36 cellular contexts compared by ENCODE assay signal in the genomic region with DNA sequence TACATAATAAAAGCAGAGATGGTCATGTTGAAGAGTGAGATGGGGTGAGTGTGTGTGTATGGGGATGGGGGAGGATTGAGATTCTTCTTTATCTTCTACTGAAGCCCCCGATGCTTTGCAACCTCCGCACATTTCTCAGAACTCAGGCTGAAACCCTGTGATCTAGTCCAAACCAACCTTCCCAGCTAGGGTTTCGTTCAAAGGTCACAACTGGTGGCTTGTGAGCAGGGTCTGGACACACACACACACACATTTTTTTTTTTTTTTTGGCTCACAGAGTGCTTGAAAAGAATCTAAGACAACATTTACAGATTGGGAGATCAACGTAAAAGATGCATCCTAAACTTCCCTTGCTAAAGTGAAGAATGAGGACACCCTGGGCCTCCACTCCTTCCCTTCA.
"Had no signal": no experiment of that assay in that cellular context is flagged by ENCODE, and none has a peak within 500 bp of the region (broad histone marks: within the 10 kb centered on the region; RNA-seq: fewer than 3 reads in every experiment).

No MANE protein-coding gene starts in this region.

- H3K27me3 ChIP-seq: adrenal gland, body of pancreas, brain microvascular endothelial cell, breast epithelium had no signal

- H3K4me3 ChIP-seq: adrenal gland, body of pancreas, breast epithelium had no signal

- H3K9me3 ChIP-seq: adrenal gland, body of pancreas, breast epithelium had no signal

- FAIRE-seq: astrocyte had no signal

- DNase-seq: activated CD4-positive, alpha-beta memory T cell treated with anti-CD3 and anti-CD28 coated beads for 36 hours; activated CD4-positive, alpha-beta T cell treated with anti-CD3 and anti-CD28 coated beads for 1 hour; activated CD4-positive, alpha-beta T cell treated with anti-CD3 and anti-CD28 coated beads, Interleukin-2, amount 10 ng/mL, durations not matched to agents 24 days and 14 days; activated CD4-positive, alpha-beta T cell treated with anti-CD3 and anti-CD28 coated beads, Interleukin-2, amount 50 U/mL, for 1 hour; activated CD4-positive, alpha-beta T cell treated with anti-CD3 and anti-CD28 coated beads, Interleukin-2, amount 50 U/mL, for 4 hours; activated CD4-positive, CD25-positive, alpha-beta regulatory T cell; activated CD8-positive, alpha-beta memory T cell treated with anti-CD3 and anti-CD28 coated beads, Interleukin-2, amount 50 U/mL, for 4 hours; activated CD8-positive, alpha-beta T cell treated with anti-CD3 and anti-CD28 coated beads for 36 hours; activated effector memory CD4-positive, alpha-beta T cell treated with anti-CD3 and anti-CD28 coated beads, Interleukin-2, amount 50 U/mL, for 16 hours; activated gamma-delta T cell treated with Interleukin-2 at 50 U/mL for 16 hours; activated naive CD4-positive, alpha-beta T cell; activated naive CD4-positive, alpha-beta T cell treated with anti-CD3 and anti-CD28 coated beads for 36 hours; activated naive CD4-positive, alpha-beta T cell treated with anti-CD3 and anti-CD28 coated beads, Interleukin-2, amount 50 U/mL, for 16 hours; activated naive CD8-positive, alpha-beta T cell treated with anti-CD3 and anti-CD28 coated beads for 36 hours; activated T-cell treated with anti-CD3 and anti-CD28 coated beads for 4 hours; activated T-cell treated with anti-CD3 and anti-CD28 coated beads, Interleukin-2, amount 50 U/mL, for 1 hour; activated T-cell treated with anti-CD3 and anti-CD28 coated beads, Interleukin-2, amount 50 U/mL, for 4 hours; activated T-cell treated with anti-CD3 and anti-CD28 coated beads, Interleukin-2, amount 50 U/mL, for 72 hours; amniotic stem cell; aorta; central memory CD4-positive, alpha-beta T cell; T-cell; T-helper 17 cell; T1000 had no signal

- H3K27ac Mint-ChIP-seq: activated CD4-positive, alpha-beta memory T cell treated with anti-CD3 and anti-CD28 coated beads for 36 hours; activated CD4-positive, alpha-beta T cell treated with anti-CD3 and anti-CD28 coated beads for 36 hours; activated CD4-positive, alpha-beta T cell treated with anti-CD3 and anti-CD28 coated beads, Interleukin-2, amount 10 ng/mL, durations not matched to agents 24 days and 14 days; activated CD8-positive, alpha-beta T cell treated with anti-CD3 and anti-CD28 coated beads for 36 hours; activated naive CD4-positive, alpha-beta T cell treated with anti-CD3 and anti-CD28 coated beads for 36 hours; activated naive CD4-positive, alpha-beta T cell treated with anti-CD3 and anti-CD28 coated beads, Interleukin-2, amount 50 U/mL, for 72 hours; activated naive CD8-positive, alpha-beta T cell treated with anti-CD3 and anti-CD28 coated beads for 36 hours; activated T-cell treated with anti-CD3 and anti-CD28 coated beads, Interleukin-2, amount 50 U/mL, for 72 hours; activated T-helper 1 cell treated with anti-CD3 and anti-CD28 coated beads, Interleukin-12 subunit alpha, Interleukin-12 subunit beta, Interleukin-2, Interleukin-4 antibody, amounts not matched to agents 30 ng/mL and 10 ng/mL and 1 ng/mL, durations not matched to agents 14 hours and 24 hours and 36 hours; activated T-helper 17 cell treated with anti-CD3 and anti-CD28 coated beads, Interleukin-2, amount 50 U/mL, for 72 hours; T-cell; T-helper 17 cell; WTC11 had no signal

- H3K4me1 ChIP-seq: adrenal gland, body of pancreas, breast epithelium had no signal

- H3K36me3 Mint-ChIP-seq: activated CD4-positive, alpha-beta memory T cell treated with anti-CD3 and anti-CD28 coated beads for 36 hours; activated naive CD4-positive, alpha-beta T cell treated with anti-CD3 and anti-CD28 coated beads, Interleukin-2, amount 50 U/mL, for 72 hours; activated naive CD8-positive, alpha-beta T cell treated with anti-CD3 and anti-CD28 coated beads for 36 hours; T-cell; WTC11 had no signal

- H3K4me3 Mint-ChIP-seq: activated CD4-positive, alpha-beta memory T cell treated with anti-CD3 and anti-CD28 coated beads for 36 hours; activated CD4-positive, alpha-beta T cell treated with anti-CD3 and anti-CD28 coated beads for 36 hours; activated CD4-positive, alpha-beta T cell treated with anti-CD3 and anti-CD28 coated beads, Interleukin-2, amount 10 ng/mL, durations not matched to agents 24 days and 14 days; activated CD8-positive, alpha-beta T cell treated with anti-CD3 and anti-CD28 coated beads for 36 hours; activated naive CD4-positive, alpha-beta T cell treated with anti-CD3 and anti-CD28 coated beads for 36 hours; activated naive CD8-positive, alpha-beta T cell treated with anti-CD3 and anti-CD28 coated beads for 36 hours; activated T-cell treated with anti-CD3 and anti-CD28 coated beads, Interleukin-2, amount 50 U/mL, for 4 hours; activated T-cell treated with anti-CD3 and anti-CD28 coated beads, Interleukin-2, amount 50 U/mL, for 72 hours; activated T-helper 1 cell treated with anti-CD3 and anti-CD28 coated beads, Interleukin-12 subunit alpha, Interleukin-12 subunit beta, Interleukin-2, Interleukin-4 antibody, amounts not matched to agents 30 ng/mL and 10 ng/mL and 1 ng/mL, durations not matched to agents 14 hours and 24 hours and 36 hours; activated T-helper 17 cell treated with anti-CD3 and anti-CD28 coated beads, Interleukin-2, amount 50 U/mL, for 72 hours; T-cell; T-helper 17 cell; WTC11 had no signal

- H3K27me3 Mint-ChIP-seq: activated CD4-positive, alpha-beta memory T cell treated with anti-CD3 and anti-CD28 coated beads for 36 hours; activated CD4-positive, alpha-beta T cell treated with anti-CD3 and anti-CD28 coated beads for 36 hours; activated CD4-positive, alpha-beta T cell treated with anti-CD3 and anti-CD28 coated beads, Interleukin-2, amount 10 ng/mL, durations not matched to agents 24 days and 14 days; activated naive CD8-positive, alpha-beta T cell treated with anti-CD3 and anti-CD28 coated beads for 36 hours; activated T-helper 17 cell treated with anti-CD3 and anti-CD28 coated beads, Interleukin-2, amount 50 U/mL, for 72 hours; T-cell had no signal

- H3K4me1 Mint-ChIP-seq: activated CD4-positive, alpha-beta T cell treated with anti-CD3 and anti-CD28 coated beads for 36 hours; activated CD4-positive, alpha-beta T cell treated with anti-CD3 and anti-CD28 coated beads, Interleukin-2, amount 10 ng/mL, durations not matched to agents 24 days and 14 days; activated naive CD8-positive, alpha-beta T cell treated with anti-CD3 and anti-CD28 coated beads for 36 hours; activated T-helper 17 cell treated with anti-CD3 and anti-CD28 coated beads, Interleukin-2, amount 50 U/mL, for 72 hours; T-cell had no signal

- H3K36me3 ChIP-seq: adrenal gland, brain microvascular endothelial cell, breast epithelium, WERI-Rb-1 had no signal

- ATAC-seq: activated CD4-positive, alpha-beta T cell treated with anti-CD3 and anti-CD28 coated beads for 36 hours; activated CD4-positive, CD25-positive, alpha-beta regulatory T cell treated with anti-CD3 and anti-CD28 coated beads, Interleukin-2, amount 50 U/mL, for 24 hours; activated CD8-positive, alpha-beta T cell treated with anti-CD3 and anti-CD28 coated beads for 36 hours; activated naive CD4-positive, alpha-beta T cell treated with anti-CD3 and anti-CD28 coated beads, Interleukin-2, amount 50 U/mL, for 72 hours; activated T-cell treated with anti-CD3 and anti-CD28 coated beads, Interleukin-2, amount 50 U/mL, for 4 hours; activated T-cell treated with anti-CD3 and anti-CD28 coated beads, Interleukin-2, amount 50 U/mL, for 72 hours; activated T-helper 17 cell treated with anti-CD3 and anti-CD28 coated beads, Interleukin-2, amount 50 U/mL, for 72 hours; T-cell; T-helper 17 cell had no signal

- H3K27ac ChIP-seq: adrenal gland, body of pancreas, brain microvascular endothelial cell, breast epithelium, WERI-Rb-1 had no signal

- H3K9me3 Mint-ChIP-seq: activated CD4-positive, alpha-beta memory T cell treated with anti-CD3 and anti-CD28 coated beads for 36 hours; activated CD4-positive, alpha-beta T cell treated with anti-CD3 and anti-CD28 coated beads, Interleukin-2, amount 10 ng/mL, durations not matched to agents 24 days and 14 days; activated CD8-positive, alpha-beta T cell treated with anti-CD3 and anti-CD28 coated beads for 36 hours; activated naive CD8-positive, alpha-beta T cell treated with anti-CD3 and anti-CD28 coated beads for 36 hours; activated T-cell treated with anti-CD3 and anti-CD28 coated beads, Interleukin-2, amount 50 U/mL, for 4 hours; activated T-helper 17 cell treated with anti-CD3 and anti-CD28 coated beads, Interleukin-2, amount 50 U/mL, for 72 hours; WTC11 had no signal
